ENCODE assay signal across 19 cellular contexts in genomic region chr14:101405171-101405883, GRCh38.
DNase-seq lines count a peak whose midpoint lies in the region; ATAC-seq and TF ChIP-seq lines count a peak whose summit lies in the region.
"Had no signal": no experiment of that assay in that cellular context is flagged by ENCODE, and none has a peak within 500 bp of the region (broad histone marks: within the 10 kb centered on the region; RNA-seq: fewer than 3 reads in every experiment).

No MANE protein-coding gene starts in this region.

- 53% methylated on average over 12 of the region's 12 CpGs for WGBS in hepatocyte (ENCODE audit: low lambda C conversion rate, missing lambda C conversion rate)

- H3K27ac ChIP-seq in hepatocyte (peak overlapping the region; percentile 46), subcutaneous abdominal adipose tissue (ENCODE audit: low read depth, low read length) (peak overlapping the region; percentile 76)
- H3K27ac ChIP-seq: C4-2B, epithelial cell of prostate, pancreas, tibial nerve had no signal

- no peak for TF ChIP-seq CTCF in hepatocyte (IDR thresholded peaks at IDR 0.05; ENCODE audit: poor library complexity)

- ATAC-seq in SK-N-SH treated with all-trans-retinoic acid at 6 μM for 48 hours (no peak), GM19328 (IDR thresholded peaks at IDR 0.05; ENCODE audit: unreplicated experiment) (no peak), GM21423 (IDR thresholded peaks at IDR 0.05; ENCODE audit: unreplicated experiment) (no peak)
- ATAC-seq: T-helper 17 cell had no signal

- H3K27me3 ChIP-seq in hepatocyte: no peaks in the 10 kb centered on the region
- H3K27me3 ChIP-seq in subcutaneous abdominal adipose tissue (ENCODE audit: control insufficient read depth in 5 of 5, insufficient read depth in 4 of 5, low read length in 5 of 5): peaks cover 0 to 5% (median 0%) of the 10 kb centered on the region in 5 donors
- H3K27me3 ChIP-seq: pancreas had no signal

- H3K4me1 ChIP-seq in hepatocyte (ENCODE audit: insufficient read depth): peaks cover 26% of the 10 kb centered on the region
- H3K4me1 ChIP-seq in subcutaneous abdominal adipose tissue (ENCODE audit: control insufficient read depth in 5 of 5, insufficient read depth in 5 of 5, low read length in 5 of 5): peaks cover 0 to 52% (median 45%) of the 10 kb centered on the region in 5 donors
- H3K4me1 ChIP-seq: pancreas had no signal

- H3K9ac ChIP-seq in subcutaneous abdominal adipose tissue (ENCODE audit: low read length in 5 of 5): peak overlapping the region in 1 of 5 donors; percentile 47

- DNase-seq in NCI-H345 (lab: John Stamatoyannopoulos, UW): peak; percentile 23
- no peak for DNase-seq in NCI-H345 treated with DMSO at 0.1 percent for 48 hours (lab: John Stamatoyannopoulos, UW; ENCODE audit: unreplicated experiment)
- DNase-seq in hepatocyte (ENCODE audit: low spot score): peak; percentile 53
- no peak for DNase-seq in T-helper 9 cell
- DNase-seq: 8988T; activated CD4-positive, CD25-positive, alpha-beta regulatory T cell; activated naive CD4-positive, alpha-beta T cell; DMS153; NCI-H82; pancreas; T-helper 17 cell had no signal

- H3K9me3 ChIP-seq in hepatocyte (ENCODE audit: low read depth): no peaks in the 10 kb centered on the region
- H3K9me3 ChIP-seq in subcutaneous abdominal adipose tissue (ENCODE audit: control insufficient read depth in 5 of 5, low read length in 5 of 5): no peaks in the 10 kb centered on the region
- H3K9me3 ChIP-seq: pancreas, tibial nerve had no signal

- H3K9me2 ChIP-seq in hepatocyte (replicated peaks; ENCODE audit: insufficient read depth): no peaks in the 10 kb centered on the region

- H2AFZ ChIP-seq in hepatocyte: no peak overlapping the region

- H3K4me3 ChIP-seq in hepatocyte (no peak overlapping the region), subcutaneous abdominal adipose tissue (ENCODE audit: low read depth in 1 of 5, low read length in 5 of 5) (peak overlapping the region in 3 of 5 donors; percentile 28 to 37 (median 32))
- H3K4me3 ChIP-seq: pancreas, smooth muscle cell, tibial nerve had no signal

- no peak overlapping the region for H3K4me2 ChIP-seq in hepatocyte
- H3K4me2 ChIP-seq: smooth muscle cell had no signal

- no peaks in the 10 kb centered on the region for H3K79me2 ChIP-seq in hepatocyte

- H4K20me1 ChIP-seq in hepatocyte (ENCODE audit: insufficient read depth, poor library complexity, severe bottlenecking): no peaks in the 10 kb centered on the region

- no peaks in the 10 kb centered on the region for H3K36me3 ChIP-seq in hepatocyte (replicated peaks; ENCODE audit: insufficient read depth, low read depth)
- H3K36me3 ChIP-seq in subcutaneous abdominal adipose tissue (ENCODE audit: control insufficient read depth in 5 of 5, insufficient read depth in 5 of 5, low read length in 5 of 5): no peaks in the 10 kb centered on the region
- H3K36me3 ChIP-seq: pancreas, tibial nerve had no signal

TF ChIP-seq in SK-N-SH treated with all-trans-retinoic acid at 6 μM for 48 hours, 23 proteins besides CTCF, POLR2A, EP300 and RAD21:
- TF ChIP-seq BACH2 (CRISPR knock-in tag; IDR thresholded peaks at IDR 0.05; ENCODE audit: borderline replicate concordance) (no peak), CREB5 (CRISPR knock-in tag; IDR thresholded peaks at IDR 0.05; ENCODE audit: low read depth) (peak; percentile 51; the same call in 1 of the 2 replicates), ISL1 (CRISPR knock-in tag; IDR thresholded peaks at IDR 0.05) (peak; percentile 30; the same call in 1 of the 2 replicates), TCF4 (CRISPR knock-in tag; IDR thresholded peaks at IDR 0.05; ENCODE audit: borderline replicate concordance) (peak; percentile 97), TSHZ2 (CRISPR knock-in tag; IDR thresholded peaks at IDR 0.05) (peak; percentile 90)
TF ChIP-seq in SK-N-SH treated with all-trans-retinoic acid at 6 μM for 48 hours: peak in this region for 4.

Comparison
In these comparisons a context has a peak if more than half of its experiments do, and no peak if none do; other contexts are left out.
1. DNase-seq: peak in NCI-H345 (single experiment) and hepatocyte (single experiment); none in NCI-H345 treated with DMSO at 0.1 percent for 48 hours (single experiment) and T-helper 9 cell (single experiment).